9 cellular contexts compared by ENCODE assay signal in the genomic region with DNA sequence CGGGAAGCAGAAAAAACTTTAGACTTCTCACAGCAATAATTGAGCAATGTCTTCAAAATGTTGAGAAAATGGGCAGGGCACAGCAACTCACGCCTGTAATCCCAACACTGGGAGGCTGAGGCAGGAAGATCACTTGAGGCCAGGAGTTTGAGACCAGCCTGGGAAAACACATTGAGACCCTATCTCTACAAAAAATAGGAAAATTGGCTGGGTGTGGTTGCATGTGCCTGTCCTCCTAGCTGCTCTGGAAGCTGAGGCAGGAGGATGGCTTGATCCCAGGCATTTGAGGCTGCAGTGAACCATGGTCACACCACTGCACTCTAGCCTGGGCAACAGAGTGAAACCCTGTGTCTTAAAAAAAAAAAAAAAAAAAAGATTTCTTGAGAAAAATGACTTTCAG. TPM values are rescaled to one million over a fixed set of nuclear protein-coding genes. Genes with fewer than 3 reads are reported as not detected.
"Had no signal": no experiment of that assay in that cellular context is flagged by ENCODE, and none has a peak within 500 bp of the region (broad histone marks: within the 10 kb centered on the region; RNA-seq: fewer than 3 reads in every experiment).

No MANE protein-coding gene starts in this region.

- DNase-seq: GDM1, GF-D8 had no signal

- H3K4me3 ChIP-seq: GM12878 had no signal

- ATAC-seq: GM12878 had no signal

- FAIRE-seq: G401.6, GM12878, GM12891, GM12892, GM18507, GM19239 had no signal

RNA-seq across cellular contexts. Expression of a gene that starts 7.8 kb away (rescaled TPM):
- total RNA-seq: G401 had no signal
